1 cellular context compared by ENCODE assay signal in genomic region chr14:78790262-78790661, GRCh38.
TF ChIP-seq lines count a peak whose summit lies in the region.

No MANE protein-coding gene starts in this region.

TF ChIP-seq in HepG2, 621 proteins besides CTCF, POLR2A, EP300 and RAD21:
- TF ChIP-seq ZNF329 (CRISPR knock-in tag; IDR thresholded peaks at IDR 0.05; ENCODE audit: low read depth) (no peak), RARA (CRISPR knock-in tag; IDR thresholded peaks at IDR 0.05) (no peak), ZNF605 (CRISPR knock-in tag; IDR thresholded peaks at IDR 0.05) (no peak), ZNF790 (CRISPR knock-in tag; IDR thresholded peaks at IDR 0.05; ENCODE audit: borderline replicate concordance) (no peak), POLR2G (IDR thresholded peaks at IDR 0.05; ENCODE audit: low read depth, low read length) (no peak), CBX1 (IDR thresholded peaks at IDR 0.05; ENCODE audit: low read depth) (no peak), PRDM15 (CRISPR knock-in tag; IDR thresholded peaks at IDR 0.05) (no peak), ZNF776 (CRISPR knock-in tag; IDR thresholded peaks at IDR 0.05) (no peak), ZBTB33 (CRISPR knock-in tag; IDR thresholded peaks at IDR 0.05) (no peak), ZNF552 (CRISPR knock-in tag; IDR thresholded peaks at IDR 0.05; ENCODE audit: borderline replicate concordance) (no peak), ZNF17 (CRISPR knock-in tag; IDR thresholded peaks at IDR 0.05) (no peak)
